In genomic region chr5:135886136-135886535, GRCh38 we compare ENCODE assay signal across 8 cellular contexts. TPM values are rescaled to one million over a fixed set of nuclear protein-coding genes. Genes with fewer than 3 reads are reported as not detected.
"Had no signal": no experiment of that assay in that cellular context is flagged by ENCODE, and none has a peak within 500 bp of the region (broad histone marks: within the 10 kb centered on the region; RNA-seq: fewer than 3 reads in every experiment).

No MANE protein-coding gene starts in this region.

- DNase-seq: GM23248, KBM-7 had no signal

- H3K9me3 Mint-ChIP-seq: IgD-negative memory B cell had no signal

- H3K36me3 Mint-ChIP-seq: IgD-negative memory B cell had no signal

- H3K9me3 ChIP-seq: HAP-1 had no signal

- H2AFZ ChIP-seq: GM23248 had no signal

- H3K4me2 ChIP-seq: KMS-11 had no signal

- H3K4me3 ChIP-seq: GM23248, HAP-1 had no signal

- ATAC-seq: HCT116 had no signal

- H3K36me3 ChIP-seq: HAP-1 had no signal

- H3K4me1 ChIP-seq: HAP-1 had no signal

- H3K4me3 Mint-ChIP-seq: IgD-negative memory B cell had no signal

- H3K27ac ChIP-seq: GM23248, KMS-11 had no signal

RNA-seq across cellular contexts. Expression of gene IL9, which starts 9.5 kb away (rescaled TPM):
- total RNA-seq: GM23248, H1, HT-29 had no signal
- polyA plus RNA-seq: GM23248, H1, IgD-negative memory B cell had no signal

RNA-seq across cellular contexts. Expression of gene SLC25A48, which starts 51.7 kb away (rescaled TPM):
- total RNA-seq: GM23248, HT-29 had no signal
- polyA plus RNA-seq: GM23248, IgD-negative memory B cell had no signal
